In the genomic region with DNA sequence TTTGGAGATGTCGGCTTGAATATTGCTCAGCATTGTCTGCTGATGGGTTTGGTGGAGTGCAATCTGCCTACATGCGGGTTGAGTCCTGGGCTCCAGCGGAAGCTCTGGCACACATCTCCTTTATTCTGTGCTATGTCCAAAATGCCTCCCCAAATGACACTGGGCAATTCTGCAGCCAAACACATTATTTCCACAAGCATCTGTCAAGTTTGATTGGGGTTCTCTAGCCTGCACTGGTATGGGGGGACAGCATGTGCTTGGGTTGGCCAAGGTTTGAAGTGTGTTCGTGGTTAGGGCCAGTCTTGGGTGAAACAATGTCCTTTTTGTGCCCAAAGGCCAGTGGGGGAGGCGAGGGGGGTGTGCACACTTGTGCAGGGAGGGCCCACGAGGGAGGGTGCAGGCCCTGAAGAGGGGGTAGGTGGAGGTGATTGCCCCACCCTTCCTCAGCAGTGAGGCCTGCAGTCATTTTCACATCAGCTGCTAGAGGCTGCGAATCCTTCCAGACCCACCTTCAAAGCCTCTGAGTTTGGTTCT, we compare ENCODE assay signal across 29 cellular contexts. TPM values are rescaled to one million over a fixed set of nuclear protein-coding genes. Genes with fewer than 3 reads are reported as not detected.
"Had no signal": no experiment of that assay in that cellular context is flagged by ENCODE, and none has a peak within 500 bp of the region (broad histone marks: within the 10 kb centered on the region; RNA-seq: fewer than 3 reads in every experiment).

No MANE protein-coding gene starts in this region.

- H3K9me3 ChIP-seq: MG63, SJCRH30 had no signal

- H3K36me3 ChIP-seq: brain microvascular endothelial cell, MG63, SJCRH30 had no signal

- H3K9me3 Mint-ChIP-seq: activated CD4-positive, alpha-beta T cell treated with anti-CD3 and anti-CD28 coated beads, Interleukin-2, amount 10 ng/mL, durations not matched to agents 7 days and 5 days; activated naive CD4-positive, alpha-beta T cell treated with anti-CD3 and anti-CD28 coated beads, Interleukin-2, amount 10 ng/mL, durations not matched to agents 7 days and 5 days; activated naive CD8-positive, alpha-beta T cell treated with anti-CD3 and anti-CD28 coated beads, Interleukin-2, amount 50 U/mL, for 24 hours; T-helper 1 cell treated with Interleukin-12 subunit alpha and Interleukin-12 subunit beta and Interleukin-4 antibody, amounts not matched to agents 30 μg/mL and 1 μg/mL, for 36 hours; T-helper 2 cell treated with Interferon-gamma antibody and Interleukin-4, amounts not matched to agents 5 μg/mL and 100 μg/mL, for 36 hours had no signal

- H3K36me3 Mint-ChIP-seq: activated naive CD8-positive, alpha-beta T cell had no signal

- H3K4me3 Mint-ChIP-seq: activated CD4-positive, alpha-beta T cell treated with anti-CD3 and anti-CD28 coated beads, Interleukin-2, amount 10 ng/mL, durations not matched to agents 7 days and 5 days; activated CD8-positive, alpha-beta T cell treated with anti-CD3 and anti-CD28 coated beads, Interleukin-2, amount 10 ng/mL, durations not matched to agents 7 days and 5 days; activated naive CD4-positive, alpha-beta T cell treated with anti-CD3 and anti-CD28 coated beads, Interleukin-2, amount 10 ng/mL, durations not matched to agents 7 days and 5 days; activated naive CD8-positive, alpha-beta T cell treated with anti-CD3 and anti-CD28 coated beads, Interleukin-2, amount 50 U/mL, for 24 hours; T-helper 1 cell treated with Interleukin-12 subunit alpha and Interleukin-12 subunit beta and Interleukin-4 antibody, amounts not matched to agents 30 μg/mL and 1 μg/mL, for 36 hours; T-helper 2 cell treated with Interferon-gamma antibody and Interleukin-4, amounts not matched to agents 5 μg/mL and 100 μg/mL, for 36 hours had no signal

- H3K27ac Mint-ChIP-seq: activated CD4-positive, alpha-beta T cell treated with anti-CD3 and anti-CD28 coated beads, Interleukin-2, amount 10 ng/mL, durations not matched to agents 7 days and 5 days; activated CD8-positive, alpha-beta T cell treated with anti-CD3 and anti-CD28 coated beads, Interleukin-2, amount 10 ng/mL, durations not matched to agents 7 days and 5 days; activated naive CD4-positive, alpha-beta T cell treated with anti-CD3 and anti-CD28 coated beads, Interleukin-2, amount 10 ng/mL, durations not matched to agents 7 days and 5 days; activated naive CD8-positive, alpha-beta T cell; activated naive CD8-positive, alpha-beta T cell treated with anti-CD3 and anti-CD28 coated beads, Interleukin-2, amount 50 U/mL, for 24 hours; T-helper 1 cell treated with Interleukin-12 subunit alpha and Interleukin-12 subunit beta and Interleukin-4 antibody, amounts not matched to agents 30 μg/mL and 1 μg/mL, for 36 hours; T-helper 2 cell treated with Interferon-gamma antibody and Interleukin-4, amounts not matched to agents 5 μg/mL and 100 μg/mL, for 36 hours had no signal

- H3K27me3 ChIP-seq: MG63 had no signal

- H3K27ac ChIP-seq: brain microvascular endothelial cell, SJCRH30, SK-N-MC had no signal

- DNase-seq: activated CD4-positive, alpha-beta T cell treated with anti-CD3 and anti-CD28 coated beads, Interleukin-2, amount 10 ng/mL, durations not matched to agents 7 days and 5 days; activated CD4-positive, alpha-beta T cell treated with anti-CD3 and anti-CD28 coated beads, Interleukin-2, amount 50 U/mL, for 48 hours; activated CD8-positive, alpha-beta memory T cell treated with anti-CD3 and anti-CD28 coated beads, Interleukin-2, amount 50 U/mL, for 48 hours; activated CD8-positive, alpha-beta T cell treated with anti-CD3 and anti-CD28 coated beads, Interleukin-2, amount 10 ng/mL, durations not matched to agents 7 days and 5 days; activated effector memory CD4-positive, alpha-beta T cell treated with Interleukin-2 at 50 U/mL for 16 hours; activated naive CD4-positive, alpha-beta T cell treated with anti-CD3 and anti-CD28 coated beads, Interleukin-2, amount 10 ng/mL, durations not matched to agents 7 days and 5 days; activated naive CD8-positive, alpha-beta T cell treated with anti-CD3 and anti-CD28 coated beads, Interleukin-2, amount 50 U/mL, for 24 hours; activated T-cell treated with anti-CD3 and anti-CD28 coated beads, Interleukin-2, amount 50 U/mL, for 48 hours; anterior cingulate cortex; brain microvascular endothelial cell; central memory CD4-positive, alpha-beta T cell; Kasumi-1; KG1; MG63; NCI-H1092; NCI-H1436 treated with DMSO at 0.1 percent for 48 hours; NCI-H1694 treated with DMSO at 0.1 percent for 48 hours; NCI-H2029; NCI-H345; NCI-H524 treated with DMSO at 0.1 percent for 48 hours; OCI-M1; SHP77 had no signal

- FAIRE-seq: TTC549 had no signal

- ATAC-seq: activated CD8-positive, alpha-beta T cell treated with anti-CD3 and anti-CD28 coated beads, Interleukin-2, amount 10 ng/mL, durations not matched to agents 7 days and 5 days; activated naive CD8-positive, alpha-beta T cell treated with anti-CD3 and anti-CD28 coated beads, Interleukin-2, amount 50 U/mL, for 24 hours had no signal

- H3K4me3 ChIP-seq: MG63, SJCRH30, SK-N-MC had no signal

RNA-seq across cellular contexts. Expression of a gene that starts 6.3 kb away (rescaled TPM):
- total RNA-seq: activated CD4-positive, alpha-beta T cell treated with anti-CD3 and anti-CD28 coated beads, Interleukin-2, amount 10 ng/mL, durations not matched to agents 7 days and 5 days; activated CD8-positive, alpha-beta T cell treated with anti-CD3 and anti-CD28 coated beads, Interleukin-2, amount 10 ng/mL, durations not matched to agents 7 days and 5 days; NCI-H460; SJCRH30 had no signal

RNA-seq across cellular contexts. Expression of a gene that starts 36.8 kb away (rescaled TPM):
- total RNA-seq: activated CD4-positive, alpha-beta T cell treated with anti-CD3 and anti-CD28 coated beads, Interleukin-2, amount 10 ng/mL, durations not matched to agents 7 days and 5 days; activated CD8-positive, alpha-beta T cell treated with anti-CD3 and anti-CD28 coated beads, Interleukin-2, amount 10 ng/mL, durations not matched to agents 7 days and 5 days; SJCRH30 had no signal
